1 cellular context compared by ENCODE assay signal in the genomic region with DNA sequence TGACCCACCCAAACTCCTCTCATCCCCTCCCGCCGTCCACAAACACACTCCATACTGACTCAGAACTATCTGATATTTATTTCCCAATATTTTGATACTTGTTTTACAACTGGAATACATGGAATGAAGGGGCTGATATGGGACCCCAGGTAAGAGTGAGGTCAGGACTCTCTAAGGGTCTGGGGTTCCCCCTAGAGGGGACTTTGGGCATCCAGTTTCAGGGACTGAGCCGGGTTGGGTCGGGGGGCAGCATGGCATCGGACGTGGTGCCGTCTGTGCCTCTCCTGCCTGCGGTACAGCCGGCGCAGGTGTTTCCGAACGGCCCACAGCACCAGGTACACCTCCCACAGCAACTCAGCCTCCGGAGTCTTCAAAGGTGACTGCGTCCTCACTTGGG.
TF ChIP-seq lines count a peak whose summit lies in the region.

No MANE protein-coding gene starts in this region.

TF ChIP-seq in HepG2, 621 proteins besides CTCF, POLR2A, EP300 and RAD21:
- TF ChIP-seq ZNF367 (CRISPR knock-in tag; IDR thresholded peaks at IDR 0.05; ENCODE audit: borderline replicate concordance) (no peak), TAF1 (CRISPR knock-in tag; IDR thresholded peaks at IDR 0.05) (no peak), REXO4 (CRISPR knock-in tag; IDR thresholded peaks at IDR 0.05; ENCODE audit: borderline replicate concordance) (no peak), PAF1 (CRISPR knock-in tag; IDR thresholded peaks at IDR 0.05) (no peak), NONO (IDR thresholded peaks at IDR 0.05) (no peak), NONO (CRISPR knock-in tag; conservative IDR thresholded peaks at IDR 0.05) (no peak), MEIS2 (CRISPR knock-in tag; IDR thresholded peaks at IDR 0.05) (no peak)
TF ChIP-seq in HepG2: peak in this region for 0.
